In the genomic region with DNA sequence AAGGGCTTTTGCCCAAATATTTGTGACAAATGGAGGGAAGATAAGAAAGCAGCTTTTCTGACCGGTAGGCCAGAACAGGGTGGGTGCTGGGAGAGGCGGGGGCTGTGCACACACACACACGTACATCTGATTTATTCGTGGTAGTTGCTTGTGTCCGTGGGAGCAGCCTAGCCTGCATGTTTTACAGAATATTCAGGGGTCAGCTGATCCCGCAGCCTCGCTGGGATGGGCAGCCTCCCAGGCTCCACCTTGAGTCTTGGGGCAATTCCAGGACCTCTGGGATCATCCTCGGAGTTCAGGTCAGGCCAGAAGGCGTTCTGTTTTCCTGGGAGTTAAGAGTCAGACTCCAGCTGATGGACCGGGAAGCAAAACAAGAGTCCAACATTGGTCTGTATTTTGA, we compare ENCODE assay signal across 16 cellular contexts.
DNase-seq lines count a peak whose midpoint lies in the region; ATAC-seq, FAIRE-seq and TF ChIP-seq lines count a peak whose summit lies in the region.
"Had no signal": no experiment of that assay in that cellular context is flagged by ENCODE, and none has a peak within 500 bp of the region (broad histone marks: within the 10 kb centered on the region; RNA-seq: fewer than 3 reads in every experiment).

No MANE protein-coding gene starts in this region.

- no peak overlapping the region for H3K9ac ChIP-seq in neuronal stem cell (ENCODE audit: low read depth, low read length, poor library complexity)

- peak overlapping the region; percentile 65 for H2AFZ ChIP-seq in neuronal stem cell (ENCODE audit: low read length)

- H3K36me3 ChIP-seq in heart left ventricle: no peaks in the 10 kb centered on the region
- no peaks in the 10 kb centered on the region for H3K36me3 ChIP-seq in neuronal stem cell (replicated peaks in 1 of 2; ENCODE audit: control insufficient read depth in 2 of 2, insufficient read depth in 2 of 2, low read length in 2 of 2)
- H3K36me3 ChIP-seq: thoracic aorta had no signal

- H4K91ac ChIP-seq in neuronal stem cell (ENCODE audit: low read depth, low read length, poor library complexity): no peak overlapping the region

- TF ChIP-seq CTCF in heart left ventricle (IDR thresholded peaks at IDR 0.05): no peak

- H2AK5ac ChIP-seq in neuronal stem cell (ENCODE audit: low read depth, low read length): no peak overlapping the region

- H3K27me3 ChIP-seq in heart left ventricle (no peaks in the 10 kb centered on the region), neuronal stem cell (ENCODE audit: control insufficient read depth in 3 of 3, insufficient read depth in 3 of 3, low read depth in 1 of 3, low read length in 3 of 3) (no peaks in the 10 kb centered on the region)

- H2BK12ac ChIP-seq in neuronal stem cell (ENCODE audit: low read length): no peak overlapping the region

- H3K4me3 ChIP-seq in heart left ventricle: no peak overlapping the region
- no peak overlapping the region for H3K4me3 ChIP-seq in neuronal stem cell (ENCODE audit: low read length in 2 of 2)
- H3K4me3 ChIP-seq: GM12878, thoracic aorta had no signal

- peak; percentile 37 for DNase-seq in astrocyte of the hippocampus (ENCODE audit: low read depth, low spot score)
- no peak for DNase-seq in heart left ventricle
- no peak for DNase-seq in neuronal stem cell (ENCODE audit: low spot score)
- DNase-seq in urothelium cell line (ENCODE audit: low spot score): peak; percentile 20
- DNase-seq in effector CD4-positive, alpha-beta T cell: no peak
- DNase-seq in GF-D8 (lab: John Stamatoyannopoulos, UW): no peak
- no peak for DNase-seq in NCI-H187 (lab: John Stamatoyannopoulos, UW)
- DNase-seq: activated CD4-positive, alpha-beta T cell treated with anti-CD3 and anti-CD28 coated beads for 48 hours; activated naive CD8-positive, alpha-beta T cell treated with anti-CD3 and anti-CD28 coated beads, Interleukin-2, amount 10 ng/mL, durations not matched to agents 7 days and 5 days; activated T-cell treated with anti-CD3 and anti-CD28 coated beads, Interleukin-2, amount 50 U/mL, for 24 hours; CD4-positive, CD25-positive, alpha-beta regulatory T cell; NCI-H2081; RPMI8226; T-helper 2 cell had no signal

- H3K18ac ChIP-seq in neuronal stem cell (ENCODE audit: low read length): no peak overlapping the region

- peaks cover 6 to 45% (median 28%) of the 10 kb centered on the region in 12 donors for H3K4me1 ChIP-seq in heart left ventricle
- H3K4me1 ChIP-seq in neuronal stem cell (ENCODE audit: control insufficient read depth in 2 of 2, insufficient read depth in 1 of 2, low read depth in 1 of 2, low read length in 2 of 2): peaks cover 0 to 8% of the 10 kb centered on the region in 2 donors

- H3K9me3 ChIP-seq in heart left ventricle (no peaks in the 10 kb centered on the region), neuronal stem cell (replicated peaks in 1 of 2; ENCODE audit: control insufficient read depth in 2 of 2, insufficient read depth in 1 of 2, low read depth in 1 of 2, low read length in 2 of 2) (peaks cover 0 to 10% of the 10 kb centered on the region in 2 donors)
- H3K9me3 ChIP-seq: thoracic aorta had no signal

- no peak overlapping the region for H2BK5ac ChIP-seq in neuronal stem cell (ENCODE audit: low read length)

- H3K79me1 ChIP-seq in neuronal stem cell (ENCODE audit: low read depth, low read length): no peaks in the 10 kb centered on the region

- no peak overlapping the region for H4K8ac ChIP-seq in neuronal stem cell (ENCODE audit: low read depth, low read length)

- 17 to 25% (median 22%) methylated on average over 10 of the region's 10 CpGs for WGBS in heart left ventricle, 4 donors
- WGBS in neuronal stem cell (ENCODE audit: extremely low coverage in 2 of 2, insufficient read length in 2 of 2, insufficient replicate concordance in 1 of 2), 2 donors: no CpG with 5 or more reads among the region's 10 CpGs

- H3K4me2 ChIP-seq in neuronal stem cell (ENCODE audit: insufficient read depth, low read length, poor library complexity, severe bottlenecking): no peak overlapping the region

- no peak overlapping the region for H2BK15ac ChIP-seq in neuronal stem cell (ENCODE audit: low read length)

- intact Hi-C loops in heart left ventricle (cut with DNase I): no loop called here

- H3K23ac ChIP-seq in neuronal stem cell (ENCODE audit: low read depth, low read length, poor library complexity): no peak overlapping the region

- TF ChIP-seq POLR2A in heart left ventricle (IDR thresholded peaks at IDR 0.05): no peak

- no peak overlapping the region for H2BK120ac ChIP-seq in neuronal stem cell (ENCODE audit: low read depth, low read length)

- H3K27ac ChIP-seq in heart left ventricle (peak overlapping the region; percentile 41 to 81 (median 66)), neuronal stem cell (replicated peaks; ENCODE audit: low read length) (no peak overlapping the region)

- FAIRE-seq in urothelium cell line (lab: Jason Lieb, UNC): no peak
- FAIRE-seq: GM12878 had no signal

- no peak overlapping the region for H3K14ac ChIP-seq in neuronal stem cell (ENCODE audit: low read length)

- ATAC-seq in heart left ventricle: peak in 3 of 4 donors; percentile 23 to 34 (median 27)
- ATAC-seq: GM12878 had no signal

- no peak overlapping the region for H3K4ac ChIP-seq in neuronal stem cell (ENCODE audit: low read length)

Comparison
In these comparisons a context has a peak if more than half of its experiments do, and no peak if none do; other contexts are left out.
1. DNase-seq: peak in astrocyte of the hippocampus (single experiment) and urothelium cell line (single experiment); none in heart left ventricle (0 of 5), neuronal stem cell (single experiment), effector CD4-positive, alpha-beta T cell (single experiment), GF-D8 (single experiment) and NCI-H187 (0 of 2).